ENCODE assay signal across 1 cellular context in genomic region chr17:45247429-45248131, GRCh38.
TF ChIP-seq lines count a peak whose summit lies in the region.

No MANE protein-coding gene starts in this region.

TF ChIP-seq in HepG2, 621 proteins besides CTCF, POLR2A, EP300 and RAD21 (continued from another document and continues in another):
- TF ChIP-seq HMGXB3 (CRISPR knock-in tag; IDR thresholded peaks at IDR 0.05; ENCODE audit: borderline replicate concordance) (no peak; the same call in 1 of the 2 replicates), FIP1L1 (IDR thresholded peaks at IDR 0.05; ENCODE audit: borderline replicate concordance, insufficient read depth, low read depth, low read length) (no peak), MLLT10 (CRISPR knock-in tag; IDR thresholded peaks at IDR 0.05) (no peak), SOX6 (IDR thresholded peaks at IDR 0.05) (no peak), SOX6 (CRISPR knock-in tag; IDR thresholded peaks at IDR 0.05) (peak; percentile 14; the same call in 1 of the 2 replicates), CSRNP1 (CRISPR knock-in tag; IDR thresholded peaks at IDR 0.05) (peak; percentile 36; the same call in 1 of the 2 replicates), ZBTB43 (CRISPR knock-in tag; conservative IDR thresholded peaks at IDR 0.05) (0 out of 2 replicates have a peak, but pooled peaks have one; percentile 42), CSRNP2 (CRISPR knock-in tag; conservative IDR thresholded peaks at IDR 0.05; ENCODE audit: low read depth) (no peak), ARNT (IDR thresholded peaks at IDR 0.05) (no peak), CEBPG (CRISPR knock-in tag; IDR thresholded peaks at IDR 0.05) (0 out of 2 replicates have a peak, but pooled peaks have one; percentile 3), ZNF431 (CRISPR knock-in tag; IDR thresholded peaks at IDR 0.05; ENCODE audit: borderline replicate concordance, low read depth) (no peak), TGIF2 (CRISPR knock-in tag; IDR thresholded peaks at IDR 0.05) (no peak; the same call in 1 of the 2 replicates), NFYB (CRISPR knock-in tag; IDR thresholded peaks at IDR 0.05) (no peak; the same call in 1 of the 2 replicates), KAT7 (CRISPR knock-in tag; IDR thresholded peaks at IDR 0.05; ENCODE audit: borderline replicate concordance) (no peak), CBX2 (IDR thresholded peaks at IDR 0.05; ENCODE audit: low read depth, low read length) (no peak), CBX2 (CRISPR knock-in tag; IDR thresholded peaks at IDR 0.05; ENCODE audit: low read depth) (no peak), ZNF432 (CRISPR knock-in tag; IDR thresholded peaks at IDR 0.05; ENCODE audit: borderline replicate concordance) (no peak), WIZ (CRISPR knock-in tag; IDR thresholded peaks at IDR 0.05) (no peak), ZNF616 (CRISPR knock-in tag; IDR thresholded peaks at IDR 0.05; ENCODE audit: low read depth) (peak; percentile 10; the same call in 1 of the 2 replicates), KMT2A (CRISPR knock-in tag; IDR thresholded peaks at IDR 0.05) (no peak; the same call in 1 of the 2 replicates), HIC2 (CRISPR knock-in tag; IDR thresholded peaks at IDR 0.05; ENCODE audit: low read depth) (no peak), HMG20A (CRISPR knock-in tag; IDR thresholded peaks at IDR 0.05; ENCODE audit: borderline replicate concordance) (no peak), SCMH1 (CRISPR knock-in tag; IDR thresholded peaks at IDR 0.05; ENCODE audit: borderline replicate concordance) (no peak), NPAS2 (CRISPR knock-in tag; IDR thresholded peaks at IDR 0.05; ENCODE audit: borderline replicate concordance) (no peak), ZFP36L1 (CRISPR knock-in tag; IDR thresholded peaks at IDR 0.05) (no peak), GPBP1L1 (CRISPR knock-in tag; IDR thresholded peaks at IDR 0.05) (no peak), HBP1 (CRISPR knock-in tag; IDR thresholded peaks at IDR 0.05; ENCODE audit: low read depth) (no peak), ZNF660 (CRISPR knock-in tag; IDR thresholded peaks at IDR 0.05; ENCODE audit: borderline replicate concordance, low read depth) (no peak), ZNF605 (CRISPR knock-in tag; IDR thresholded peaks at IDR 0.05) (no peak; the same call in 1 of the 2 replicates), PLRG1 (conservative IDR thresholded peaks at IDR 0.05) (no peak), NFIB (CRISPR knock-in tag; IDR thresholded peaks at IDR 0.05; ENCODE audit: borderline replicate concordance) (no peak), ZNF101 (CRISPR knock-in tag; IDR thresholded peaks at IDR 0.05; ENCODE audit: borderline replicate concordance, low read depth) (no peak), ZGPAT (CRISPR knock-in tag; IDR thresholded peaks at IDR 0.05) (peak; percentile 74; the same call in 1 of the 2 replicates), TARDBP (CRISPR knock-in tag; IDR thresholded peaks at IDR 0.05) (0 out of 2 replicates have a peak, but pooled peaks have one; percentile 38), AFF4 (CRISPR knock-in tag; IDR thresholded peaks at IDR 0.05) (no peak), E2F1 (CRISPR knock-in tag; IDR thresholded peaks at IDR 0.05) (peak; percentile 63; the same call in 1 of the 2 replicates), KDM4B (CRISPR knock-in tag; IDR thresholded peaks at IDR 0.05) (no peak), ZNF20 (CRISPR knock-in tag; IDR thresholded peaks at IDR 0.05) (no peak; the same call in 1 of the 2 replicates)
